ENCODE assay signal across 8 cellular contexts in the genomic region with DNA sequence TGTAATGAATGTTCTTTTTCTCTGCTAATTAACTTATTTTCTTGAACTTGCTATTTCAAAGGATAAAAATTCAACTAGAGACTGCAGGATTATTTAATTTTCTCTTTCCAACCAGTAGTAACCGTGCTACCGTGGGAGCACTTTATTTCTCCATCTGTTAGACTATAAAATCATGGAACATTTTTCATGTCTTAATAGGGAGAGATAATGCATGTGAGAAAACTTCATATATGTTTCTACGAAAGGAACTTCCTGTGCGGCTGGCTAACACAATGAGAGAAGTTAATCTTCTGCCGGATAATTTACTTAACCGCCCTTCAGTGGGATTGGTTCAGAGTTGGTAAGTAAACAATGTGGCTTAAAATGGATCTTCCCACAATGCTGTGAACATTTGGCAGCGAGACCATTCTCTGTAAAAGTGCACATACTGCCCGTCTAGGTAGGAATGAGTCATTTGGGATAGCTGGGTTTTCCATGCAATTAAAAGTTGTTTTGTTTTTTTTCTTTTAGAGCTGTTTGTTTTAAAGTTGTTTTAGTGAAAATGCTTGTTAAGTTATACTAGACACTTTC. TPM values are rescaled to one million over a fixed set of nuclear protein-coding genes. Genes with fewer than 3 reads are reported as not detected.
A peak's percentile ranks its signal among the peaks of the same experiment; 100 is the strongest.
DNase-seq lines count a peak whose midpoint lies in the region; ATAC-seq and TF ChIP-seq lines count a peak whose summit lies in the region.

No MANE protein-coding gene starts in this region.

- H3K27ac Mint-ChIP-seq in activated CD4-positive, alpha-beta T cell treated with anti-CD3 and anti-CD28 coated beads, Interleukin-2, amount 10 ng/mL, durations not matched to agents 24 days and 14 days = peak overlapping the region; percentile 70
- H3K27ac Mint-ChIP-seq in endothelial cell (ENCODE audit: unreplicated experiment) = peak overlapping the region; percentile 13
- peak overlapping the region; percentile 85 for H3K27ac Mint-ChIP-seq in nephron progenitor cell

- peaks cover 26% of the 10 kb centered on the region for H3K4me1 Mint-ChIP-seq in activated CD4-positive, alpha-beta T cell treated with anti-CD3 and anti-CD28 coated beads, Interleukin-2, amount 10 ng/mL, durations not matched to agents 24 days and 14 days
- H3K4me1 Mint-ChIP-seq in endothelial cell (ENCODE audit: unreplicated experiment) (peaks cover 10% of the 10 kb centered on the region), nephron progenitor cell (peaks cover 31% of the 10 kb centered on the region)
- peaks cover 36% of the 10 kb centered on the region for H3K4me1 Mint-ChIP-seq in activated T-cell treated with anti-CD3 and anti-CD28 coated beads, Interleukin-2, amount 50 U/mL, for 4 hours (ENCODE audit: low read depth)

- TF ChIP-seq CTCF in endothelial cell (IDR thresholded peaks at IDR 0.05; ENCODE audit: unreplicated experiment) (no peak), nephron progenitor cell (IDR thresholded peaks at IDR 0.05) (no peak)

- intact Hi-C loops in activated CD4-positive, alpha-beta T cell treated with anti-CD3 and anti-CD28 coated beads, Interleukin-2, amount 10 ng/mL, durations not matched to agents 24 days and 14 days (cut with micrococcal nuclease) = loop anchor here (5.0 kb wide), 1 partner anchor 122 kb away; no protein-coding TSS in a partner anchor

- H3K4me3 Mint-ChIP-seq in activated CD4-positive, alpha-beta T cell treated with anti-CD3 and anti-CD28 coated beads, Interleukin-2, amount 10 ng/mL, durations not matched to agents 24 days and 14 days = peak overlapping the region; percentile 28
- no peak overlapping the region for H3K4me3 Mint-ChIP-seq in endothelial cell (ENCODE audit: unreplicated experiment)
- no peak overlapping the region for H3K4me3 Mint-ChIP-seq in nephron progenitor cell
- no peak overlapping the region for H3K4me3 Mint-ChIP-seq in activated T-cell treated with anti-CD3 and anti-CD28 coated beads, Interleukin-2, amount 50 U/mL, for 4 hours

- H3K27me3 Mint-ChIP-seq in activated CD4-positive, alpha-beta T cell treated with anti-CD3 and anti-CD28 coated beads, Interleukin-2, amount 10 ng/mL, durations not matched to agents 24 days and 14 days = no peaks in the 10 kb centered on the region
- H3K27me3 Mint-ChIP-seq in endothelial cell (ENCODE audit: unreplicated experiment) = no peaks in the 10 kb centered on the region
- peaks cover 2% of the 10 kb centered on the region for H3K27me3 Mint-ChIP-seq in nephron progenitor cell (ENCODE audit: low read depth, poor library complexity)
- H3K27me3 Mint-ChIP-seq in activated T-cell treated with anti-CD3 and anti-CD28 coated beads, Interleukin-2, amount 50 U/mL, for 4 hours (ENCODE audit: low read depth) = no peaks in the 10 kb centered on the region

- H3K36me3 Mint-ChIP-seq in activated CD4-positive, alpha-beta T cell treated with anti-CD3 and anti-CD28 coated beads, Interleukin-2, amount 10 ng/mL, durations not matched to agents 24 days and 14 days (ENCODE audit: low read depth) = peaks cover 2% of the 10 kb centered on the region
- H3K36me3 Mint-ChIP-seq in endothelial cell (ENCODE audit: low read depth, unreplicated experiment) (no peaks in the 10 kb centered on the region), nephron progenitor cell (ENCODE audit: low read depth) (peaks cover 55% of the 10 kb centered on the region)
- peaks cover 3% of the 10 kb centered on the region for H3K36me3 Mint-ChIP-seq in activated T-cell treated with anti-CD3 and anti-CD28 coated beads, Interleukin-2, amount 50 U/mL, for 4 hours (ENCODE audit: insufficient read depth)

- DNase-seq in activated CD4-positive, alpha-beta T cell treated with anti-CD3 and anti-CD28 coated beads, Interleukin-2, amount 10 ng/mL, durations not matched to agents 24 days and 14 days = no peak
- no peak for DNase-seq in activated CD4-positive, alpha-beta T cell treated with anti-CD3 and anti-CD28 coated beads, Interleukin-2, amount 50 U/mL, for 4 hours
- peak; percentile 71 for DNase-seq in NCI-H748 (lab: John Stamatoyannopoulos, UW; ENCODE audit: unreplicated experiment)
- DNase-seq in endothelial cell (ENCODE audit: low spot score) = no peak
- DNase-seq in nephron progenitor cell = no peak
- no peak for DNase-seq in mesenteric fat pad (ENCODE audit: low spot score)
- no peak for DNase-seq in activated T-cell treated with anti-CD3 and anti-CD28 coated beads, Interleukin-2, amount 50 U/mL, for 4 hours

- no peaks in the 10 kb centered on the region for H3K9me3 Mint-ChIP-seq in activated CD4-positive, alpha-beta T cell treated with anti-CD3 and anti-CD28 coated beads, Interleukin-2, amount 10 ng/mL, durations not matched to agents 24 days and 14 days
- H3K9me3 Mint-ChIP-seq in endothelial cell (ENCODE audit: unreplicated experiment) (no peaks in the 10 kb centered on the region), nephron progenitor cell (peaks cover 5% of the 10 kb centered on the region)
- H3K9me3 Mint-ChIP-seq in activated T-cell treated with anti-CD3 and anti-CD28 coated beads, Interleukin-2, amount 50 U/mL, for 4 hours = no peaks in the 10 kb centered on the region

- ATAC-seq in GM21528 (IDR thresholded peaks at IDR 0.05; ENCODE audit: low FRiP score, unreplicated experiment) = no peak
- no peak for ATAC-seq in activated T-cell treated with anti-CD3 and anti-CD28 coated beads, Interleukin-2, amount 50 U/mL, for 4 hours

RNA-seq across cellular contexts. Expression of a gene that starts 29.5 kb away (rescaled TPM):
- total RNA-seq in activated CD4-positive, alpha-beta T cell treated with anti-CD3 and anti-CD28 coated beads, Interleukin-2, amount 10 ng/mL, durations not matched to agents 24 days and 14 days = 26.3 and 30.7 TPM in 2 replicates
- total RNA-seq in endothelial cell (ENCODE audit: unreplicated experiment) (11.6 TPM), mesenteric fat pad (8.5 TPM)
- total RNA-seq in activated T-cell treated with anti-CD3 and anti-CD28 coated beads, Interleukin-2, amount 50 U/mL, for 4 hours = 10 to 100 TPM; 12.5 to 13.3 (median 12.6) TPM

Comparison
In these comparisons a context has a peak if more than half of its experiments do, and no peak if none do; other contexts are left out.
1. H3K27ac Mint-ChIP-seq: peak in every context shown above with its lines; median percentile 85 in nephron progenitor cell; 70 in activated CD4-positive, alpha-beta T cell treated with anti-CD3 and anti-CD28 coated beads, Interleukin-2, amount 10 ng/mL, durations not matched to agents 24 days and 14 days; 13 in endothelial cell.